ENCODE assay signal across 19 cellular contexts in genomic region chr2:5549061-5549601, GRCh38.
DNase-seq lines count a peak whose midpoint lies in the region; ATAC-seq, FAIRE-seq and TF ChIP-seq lines count a peak whose summit lies in the region.
"Had no signal": no experiment of that assay in that cellular context is flagged by ENCODE, and none has a peak within 500 bp of the region (broad histone marks: within the 10 kb centered on the region; RNA-seq: fewer than 3 reads in every experiment).

No MANE protein-coding gene starts in this region.

- H3K4me1 ChIP-seq in SJCRH30 = peaks cover 16% of the 10 kb centered on the region
- H3K4me1 ChIP-seq: BLaER1 treated with 17β-estradiol and CSF1 and Interleukin-3, amounts not matched to agents 10 nM and 100 nM had no signal

- DNase-seq in MG63 = peak; percentile 46
- DNase-seq in SJCRH30 = peak; percentile 77 to 86
- peak; percentile 39 for DNase-seq in iPS-NIHi11 (ENCODE audit: low spot score)
- peak; percentile 62 for DNase-seq in renal cortical epithelial cell (ENCODE audit: low read depth)
- no peak for DNase-seq in OCI-M1 (lab: John Stamatoyannopoulos, UW)
- DNase-seq in H54 (ENCODE audit: insufficient read length, low spot score) = no peak
- DNase-seq: activated gamma-delta T cell treated with Interleukin-2 at 50 U/mL for 16 hours; DND-41; effector memory CD8-positive, alpha-beta T cell; foreskin fibroblast; GOT3; mammary epithelial cell; occipital lobe; PC-3; stimulated activated naive CD8-positive, alpha-beta T cell treated with anti-CD3 and anti-CD28 coated beads, Interleukin-15, amount 100 ng/mL, for 72 hours had no signal

- peaks cover 13% of the 10 kb centered on the region for H3K9me3 ChIP-seq in MG63
- H3K9me3 ChIP-seq in SJCRH30 (replicated peaks) = peaks cover 7% of the 10 kb centered on the region; the same call in 1 of the 2 replicates

- H3K36me3 ChIP-seq in MG63 = no peaks in the 10 kb centered on the region
- no peaks in the 10 kb centered on the region for H3K36me3 ChIP-seq in SJCRH30
- H3K36me3 ChIP-seq: BLaER1 treated with 17β-estradiol and CSF1 and Interleukin-3, amounts not matched to agents 10 nM and 100 nM had no signal

- H3K27ac ChIP-seq in SJCRH30 = peak overlapping the region; percentile 74
- H3K27ac ChIP-seq: BLaER1 treated with 17β-estradiol and CSF1 and Interleukin-3, amounts not matched to agents 10 nM and 100 nM; VCaP had no signal

- ATAC-seq in HG03196 (IDR thresholded peaks at IDR 0.05; ENCODE audit: unreplicated experiment) (no peak), GM21526 (IDR thresholded peaks at IDR 0.05; ENCODE audit: low FRiP score, unreplicated experiment) (no peak)
- ATAC-seq: effector memory CD8-positive, alpha-beta T cell; PC-3; stimulated activated naive CD8-positive, alpha-beta T cell treated with anti-CD3 and anti-CD28 coated beads, Interleukin-15, amount 100 ng/mL, for 72 hours had no signal

- no peak for TF ChIP-seq POLR2A in H54 (IDR thresholded peaks at IDR 0.05; ENCODE audit: low read depth, low read length)

- H3K27me3 ChIP-seq in MG63 (no peaks in the 10 kb centered on the region), SJCRH30 (no peaks in the 10 kb centered on the region)
- H3K27me3 ChIP-seq: BLaER1 treated with 17β-estradiol and CSF1 and Interleukin-3, amounts not matched to agents 10 nM and 100 nM had no signal

- FAIRE-seq in H54 (lab: Jason Lieb, UNC) = no peak

- H3K4me3 ChIP-seq in MG63 = no peak overlapping the region
- peak overlapping the region; percentile 9; the same call in 1 of the 2 replicates for H3K4me3 ChIP-seq in SJCRH30
- H3K4me3 ChIP-seq: BLaER1 treated with 17β-estradiol and CSF1 and Interleukin-3, amounts not matched to agents 10 nM and 100 nM had no signal

Comparison
In these comparisons a context has a peak if more than half of its experiments do, and no peak if none do; other contexts are left out.
1. DNase-seq: peak in MG63 (single experiment), SJCRH30 (2 of 2), iPS-NIHi11 (single experiment) and renal cortical epithelial cell (single experiment); none in OCI-M1 (single experiment) and H54 (single experiment).